In genomic region chr11:77473001-77473800, GRCh38 we compare ENCODE assay signal across 8 cellular contexts. TPM values are rescaled to one million over a fixed set of nuclear protein-coding genes. Genes with fewer than 3 reads are reported as not detected.
DNase-seq lines count a peak whose midpoint lies in the region; ATAC-seq and TF ChIP-seq lines count a peak whose summit lies in the region.

No MANE protein-coding gene starts in this region.

- no CpG with 5 or more reads among the region's 79 CpGs for WGBS in neuronal stem cell (ENCODE audit: extremely low coverage in 2 of 2, insufficient read length in 2 of 2, insufficient replicate concordance in 1 of 2), 2 donors

- H4K8ac ChIP-seq in neuronal stem cell (ENCODE audit: low read depth, low read length) = no peak overlapping the region

- no peak for TF ChIP-seq CTCF in HFF-Myc (IDR thresholded peaks at IDR 0.05; ENCODE audit: low read depth, low read length, missing control alignments)
- TF ChIP-seq CTCF in thoracic aorta (IDR thresholded peaks at IDR 0.05) = no peak

- H3K4me1 ChIP-seq in neuronal stem cell (ENCODE audit: control insufficient read depth in 2 of 2, insufficient read depth in 1 of 2, low read depth in 1 of 2, low read length in 2 of 2) = peaks cover 9 to 28% of the 10 kb centered on the region in 2 donors
- peaks cover 0 to 8% of the 10 kb centered on the region in 2 donors for H3K4me1 ChIP-seq in thoracic aorta (ENCODE audit: control insufficient read depth in 1 of 2, low read depth in 2 of 2)

- peak overlapping the region; percentile 89 for H3K14ac ChIP-seq in neuronal stem cell (ENCODE audit: low read length)

- H3K79me1 ChIP-seq in neuronal stem cell (ENCODE audit: low read depth, low read length) = no peaks in the 10 kb centered on the region

- no peaks in the 10 kb centered on the region for H3K36me3 ChIP-seq in neuronal stem cell (replicated peaks in 1 of 2; ENCODE audit: control insufficient read depth in 2 of 2, insufficient read depth in 2 of 2, low read length in 2 of 2)
- no peaks in the 10 kb centered on the region for H3K36me3 ChIP-seq in thoracic aorta

- H3K18ac ChIP-seq in neuronal stem cell (ENCODE audit: low read length) = peak overlapping the region; percentile 98

- no peak for ATAC-seq in thoracic aorta (ENCODE audit: insufficient number of reproducible peaks, low FRiP score, low read depth)

- peak overlapping the region; percentile 95 for H3K9ac ChIP-seq in neuronal stem cell (ENCODE audit: low read depth, low read length, poor library complexity)

- H2BK5ac ChIP-seq in neuronal stem cell (ENCODE audit: low read length) = peak overlapping the region; percentile 59

- H3K4ac ChIP-seq in neuronal stem cell (ENCODE audit: low read length) = peak overlapping the region; percentile 56

- DNase-seq in GM03348 (ENCODE audit: low spot score) (peak; percentile 53), HFF-Myc (ENCODE audit: extremely low read depth, low read depth) (no peak), NCI-H748 (lab: John Stamatoyannopoulos, UW; ENCODE audit: unreplicated experiment) (peak; percentile 60), foreskin melanocyte (peak; percentile 8), neuronal stem cell (ENCODE audit: low spot score) (peak; percentile 30), thoracic aorta (ENCODE audit: low spot score) (no peak), pons (ENCODE audit: low spot score) (no peak)
- DNase-seq in activated effector memory CD4-positive, alpha-beta T cell treated with anti-CD3 and anti-CD28 coated beads, Interleukin-2, amount 50 U/mL, for 16 hours = peak; percentile 81

- H3K23ac ChIP-seq in neuronal stem cell (ENCODE audit: low read depth, low read length, poor library complexity) = peak overlapping the region; percentile 50

- peak overlapping the region; percentile 56 for H2AK5ac ChIP-seq in neuronal stem cell (ENCODE audit: low read depth, low read length)

- H2AFZ ChIP-seq in neuronal stem cell (ENCODE audit: low read length) = peak overlapping the region; percentile 93

- H3K27me3 ChIP-seq in neuronal stem cell (ENCODE audit: control insufficient read depth in 3 of 3, insufficient read depth in 3 of 3, low read depth in 1 of 3, low read length in 3 of 3) (no peaks in the 10 kb centered on the region), thoracic aorta (replicated peaks; ENCODE audit: insufficient read depth) (no peaks in the 10 kb centered on the region)

- peak overlapping the region; percentile 81 for H3K4me2 ChIP-seq in neuronal stem cell (ENCODE audit: insufficient read depth, low read length, poor library complexity, severe bottlenecking)

- peak overlapping the region; percentile 50 for H3K27ac ChIP-seq in neuronal stem cell (replicated peaks; ENCODE audit: low read length)
- no peak overlapping the region for H3K27ac ChIP-seq in thoracic aorta

- H3K4me3 ChIP-seq in HFF-Myc (replicated peaks; ENCODE audit: low read depth, low read length) = peak overlapping the region; percentile 42
- H3K4me3 ChIP-seq in neuronal stem cell (ENCODE audit: low read length in 2 of 2) = peak overlapping the region; percentile 85 to 90
- H3K4me3 ChIP-seq in thoracic aorta = peak overlapping the region; percentile 86

- H3K9me3 ChIP-seq in neuronal stem cell (replicated peaks in 1 of 2; ENCODE audit: control insufficient read depth in 2 of 2, insufficient read depth in 1 of 2, low read depth in 1 of 2, low read length in 2 of 2) (no peaks in the 10 kb centered on the region), thoracic aorta (no peaks in the 10 kb centered on the region)

- H2BK120ac ChIP-seq in neuronal stem cell (ENCODE audit: low read depth, low read length) = peak overlapping the region; percentile 65

- no peak overlapping the region for H2BK12ac ChIP-seq in neuronal stem cell (ENCODE audit: low read length)

- peak overlapping the region; percentile 76 for H2BK15ac ChIP-seq in neuronal stem cell (ENCODE audit: low read length)

- H4K91ac ChIP-seq in neuronal stem cell (ENCODE audit: low read depth, low read length, poor library complexity) = no peak overlapping the region

RNA-seq across cellular contexts. Expression of gene PAK1, which starts 0.7 kb away (rescaled TPM):
- polyA plus RNA-seq in neuronal stem cell (2013, experiment 1 of 2) = 43.9 TPM
- 46.6 TPM for polyA plus RNA-seq in neuronal stem cell (2013, experiment 2 of 2)
- total RNA-seq in thoracic aorta = 10 to 100 TPM; 29.4 to 48.3 TPM

Comparison
In these comparisons a context has a peak if more than half of its experiments do, and no peak if none do; other contexts are left out.
1. DNase-seq: peak in GM03348 (single experiment), NCI-H748 (single experiment), activated effector memory CD4-positive, alpha-beta T cell treated with anti-CD3 and anti-CD28 coated beads, Interleukin-2, amount 50 U/mL, for 16 hours (single experiment), foreskin melanocyte (single experiment) and neuronal stem cell (single experiment); none in HFF-Myc (single experiment), thoracic aorta (single experiment) and pons (single experiment).
2. Peak in every context shown above with its lines, with median percentiles within 50 percentile points of each other: H3K4me3 ChIP-seq.